Comparison of ENCODE assay signal across 3 cellular contexts in the genomic region with DNA sequence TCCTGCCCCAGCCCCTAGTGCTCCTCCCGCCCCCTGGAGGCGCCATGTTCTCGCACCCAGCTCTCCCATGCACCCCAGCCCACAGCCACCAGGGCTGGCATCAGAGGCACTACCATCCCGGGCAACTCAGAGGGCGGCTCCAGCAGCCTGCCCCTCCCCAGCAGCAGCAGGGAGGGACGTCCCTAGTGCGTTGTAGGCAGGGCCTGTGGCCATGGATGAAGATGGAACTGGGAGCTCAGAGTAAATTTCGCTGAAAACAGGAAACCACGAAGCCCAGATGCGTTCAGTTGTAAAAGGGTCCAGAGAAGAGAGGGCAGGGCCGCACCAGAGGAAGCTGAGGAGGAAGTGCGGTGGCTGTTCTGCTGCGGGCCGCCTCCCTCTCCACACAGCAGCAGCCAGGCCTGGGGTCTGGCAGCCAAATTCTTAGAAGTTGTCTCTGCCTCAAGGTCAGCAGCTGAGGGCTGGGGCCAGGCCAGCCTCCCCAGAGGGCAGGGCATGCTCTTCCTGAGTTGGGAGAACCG.
TF ChIP-seq lines count a peak whose summit lies in the region.

No MANE protein-coding gene starts in this region.

TF ChIP-seq in liver, 16 proteins besides CTCF, POLR2A, EP300 and RAD21:
- TF ChIP-seq RXRA (IDR thresholded peaks at IDR 0.05) (peak in 1 of 2 donors; percentile 32), NR2F2 (IDR thresholded peaks at IDR 0.05) (peak; percentile 91), TAF1 (conservative IDR thresholded peaks at IDR 0.05) (no peak), EGR1 (IDR thresholded peaks at IDR 0.05; ENCODE audit: low read depth in 2 of 2) (peak in 1 of 2 donors; percentile 20), SP1 (IDR thresholded peaks at IDR 0.05) (peak; percentile 48), YY1 (IDR thresholded peaks at IDR 0.05) (peak; percentile 39), JUND (IDR thresholded peaks at IDR 0.05) (no peak)
- TF ChIP-seq, protein P1, sequence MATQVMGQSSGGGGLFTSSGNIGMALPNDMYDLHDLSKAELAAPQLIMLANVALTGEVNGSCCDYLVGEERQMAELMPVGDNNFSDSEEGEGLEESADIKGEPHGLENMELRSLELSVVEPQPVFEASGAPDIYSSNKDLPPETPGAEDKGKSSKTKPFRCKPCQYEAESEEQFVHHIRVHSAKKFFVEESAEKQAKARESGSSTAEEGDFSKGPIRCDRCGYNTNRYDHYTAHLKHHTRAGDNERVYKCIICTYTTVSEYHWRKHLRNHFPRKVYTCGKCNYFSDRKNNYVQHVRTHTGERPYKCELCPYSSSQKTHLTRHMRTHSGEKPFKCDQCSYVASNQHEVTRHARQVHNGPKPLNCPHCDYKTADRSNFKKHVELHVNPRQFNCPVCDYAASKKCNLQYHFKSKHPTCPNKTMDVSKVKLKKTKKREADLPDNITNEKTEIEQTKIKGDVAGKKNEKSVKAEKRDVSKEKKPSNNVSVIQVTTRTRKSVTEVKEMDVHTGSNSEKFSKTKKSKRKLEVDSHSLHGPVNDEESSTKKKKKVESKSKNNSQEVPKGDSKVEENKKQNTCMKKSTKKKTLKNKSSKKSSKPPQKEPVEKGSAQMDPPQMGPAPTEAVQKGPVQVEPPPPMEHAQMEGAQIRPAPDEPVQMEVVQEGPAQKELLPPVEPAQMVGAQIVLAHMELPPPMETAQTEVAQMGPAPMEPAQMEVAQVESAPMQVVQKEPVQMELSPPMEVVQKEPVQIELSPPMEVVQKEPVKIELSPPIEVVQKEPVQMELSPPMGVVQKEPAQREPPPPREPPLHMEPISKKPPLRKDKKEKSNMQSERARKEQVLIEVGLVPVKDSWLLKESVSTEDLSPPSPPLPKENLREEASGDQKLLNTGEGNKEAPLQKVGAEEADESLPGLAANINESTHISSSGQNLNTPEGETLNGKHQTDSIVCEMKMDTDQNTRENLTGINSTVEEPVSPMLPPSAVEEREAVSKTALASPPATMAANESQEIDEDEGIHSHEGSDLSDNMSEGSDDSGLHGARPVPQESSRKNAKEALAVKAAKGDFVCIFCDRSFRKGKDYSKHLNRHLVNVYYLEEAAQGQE (IDR thresholded peaks at IDR 0.05) = no peak
- TF ChIP-seq, protein P2, sequence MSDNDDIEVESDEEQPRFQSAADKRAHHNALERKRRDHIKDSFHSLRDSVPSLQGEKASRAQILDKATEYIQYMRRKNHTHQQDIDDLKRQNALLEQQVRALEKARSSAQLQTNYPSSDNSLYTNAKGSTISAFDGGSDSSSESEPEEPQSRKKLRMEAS (IDR thresholded peaks at IDR 0.05) = no peak

TF ChIP-seq in HepG2, 621 proteins besides CTCF, POLR2A, EP300 and RAD21:
- TF ChIP-seq ZNF460 (CRISPR knock-in tag; IDR thresholded peaks at IDR 0.05; ENCODE audit: borderline replicate concordance) (no peak), ESRRA (CRISPR knock-in tag; IDR thresholded peaks at IDR 0.05; ENCODE audit: low read depth) (no peak), PCBP2 (optimal IDR thresholded peaks at IDR 0.05; ENCODE audit: low read depth, low read length, poor library complexity, severe bottlenecking) (no peak), HOXA3 (CRISPR knock-in tag; IDR thresholded peaks at IDR 0.05) (no peak), TAF15 (IDR thresholded peaks at IDR 0.05; ENCODE audit: low read depth, low read length, poor library complexity, severe bottlenecking) (no peak)
TF ChIP-seq in HepG2: peak in this region for 0.

TF ChIP-seq in SK-N-SH, 30 proteins besides CTCF, POLR2A, EP300 and RAD21:
- TF ChIP-seq NFIC (IDR thresholded peaks at IDR 0.05; ENCODE audit: borderline replicate concordance) (no peak), JUND (IDR thresholded peaks at IDR 0.05) (no peak), RXRA (IDR thresholded peaks at IDR 0.05; ENCODE audit: borderline replicate concordance, low read depth) (no peak), RFX5 (IDR thresholded peaks at IDR 0.05; ENCODE audit: low read length) (no peak), MEF2A (IDR thresholded peaks at IDR 0.05; ENCODE audit: borderline replicate concordance, low read depth) (no peak)
- TF ChIP-seq, protein P2 (IDR thresholded peaks at IDR 0.05; ENCODE audit: low read depth) = no peak
